In genomic region chr2:104849618-104850097, GRCh38 we compare ENCODE assay signal across 8 cellular contexts. TPM values are rescaled to one million over a fixed set of nuclear protein-coding genes. Genes with fewer than 3 reads are reported as not detected.
DNase-seq lines count a peak whose midpoint lies in the region; ATAC-seq and TF ChIP-seq lines count a peak whose summit lies in the region.

No MANE protein-coding gene starts in this region.

- TF ChIP-seq CTCF in HFF-Myc (IDR thresholded peaks at IDR 0.05; ENCODE audit: low read depth, low read length, missing control alignments) (peak; percentile 77), fibroblast of the aortic adventitia (IDR thresholded peaks at IDR 0.05; ENCODE audit: insufficient read depth, low read length) (peak; percentile 78)

- H3K4me3 ChIP-seq in HFF-Myc (replicated peaks; ENCODE audit: low read depth, low read length) (no peak overlapping the region), fibroblast of the aortic adventitia (ENCODE audit: low read depth, low read length) (no peak overlapping the region)

- intact Hi-C loops in posterior cingulate gyrus (cut with DNase I), result loop anchor here (5.0 kb wide), 2 partner anchors 147 to 417 kb away; no protein-coding TSS in a partner anchor

- no peak for ATAC-seq in GM19455 (IDR thresholded peaks at IDR 0.05; ENCODE audit: unreplicated experiment)
- no peak for ATAC-seq in GM19023 (IDR thresholded peaks at IDR 0.05; ENCODE audit: unreplicated experiment)

- DNase-seq in EH (ENCODE audit: low read depth), result peak; percentile 54
- DNase-seq in HFF-Myc (ENCODE audit: extremely low read depth, low read depth), result peak; percentile 12
- DNase-seq in NCI-H345 (lab: John Stamatoyannopoulos, UW), result peak; percentile 78
- DNase-seq in activated CD8-positive, alpha-beta memory T cell treated with anti-CD3 and anti-CD28 coated beads, Interleukin-2, amount 50 U/mL, for 1 hour (ENCODE audit: extremely low read depth), result peak; percentile 14
- peak; percentile 59 for DNase-seq in fibroblast of the aortic adventitia (ENCODE audit: low read depth)
- peak in 9 of 10 donors; percentile 76 to 97 (median 90) for DNase-seq in posterior cingulate gyrus

RNA-seq across cellular contexts. Expression of gene POU3F3, which starts 4.3 kb away (rescaled TPM):
- total RNA-seq in fibroblast of the aortic adventitia (ENCODE audit: low replicate concordance), result not detected in 2 replicates

Comparison
In these comparisons a context has a peak if more than half of its experiments do, and no peak if none do; other contexts are left out.
1. DNase-seq: peak in every context shown above with its lines; median percentile 90 in posterior cingulate gyrus; 78 in NCI-H345; 59 in fibroblast of the aortic adventitia; 54 in EH; 14 in activated CD8-positive, alpha-beta memory T cell treated with anti-CD3 and anti-CD28 coated beads, Interleukin-2, amount 50 U/mL, for 1 hour; 12 in HFF-Myc.